8 cellular contexts compared by ENCODE assay signal in genomic region chr3:134795776-134796312, GRCh38. TPM values are rescaled to one million over a fixed set of nuclear protein-coding genes. Genes with fewer than 3 reads are reported as not detected.
DNase-seq lines count a peak whose midpoint lies in the region; ATAC-seq, FAIRE-seq and TF ChIP-seq lines count a peak whose summit lies in the region.

No MANE protein-coding gene starts in this region.

- intact Hi-C loops in GM12878 (cut with micrococcal nuclease; ENCODE audit: unreplicated experiment): loop anchor here (1.0 to 5.0 kb wide), 9 partner anchors 41 to 1099 kb away; no protein-coding TSS in a partner anchor
- intact Hi-C loops in transverse colon (cut with DNase I; ENCODE audit: low total_unique reads): loop anchor here (10.0 kb wide), 2 partner anchors 709 to 1099 kb away; no protein-coding TSS in a partner anchor

- peaks cover 74% of the 10 kb centered on the region for H3K27me3 Mint-ChIP-seq in activated CD8-positive, alpha-beta memory T cell treated with anti-CD3 and anti-CD28 coated beads, Interleukin-2, amount 10 ng/mL, durations not matched to agents 7 days and 5 days

- 8% methylated on average over 45 of the region's 49 CpGs for WGBS in GM12878 (ENCODE audit: insufficient coverage, insufficient replicate concordance, low lambda C conversion rate, missing lambda C conversion rate)
- WGBS in transverse colon (ENCODE audit: low coverage in 1 of 2), 2 donors: 3% methylated on average over 39 of the region's 49 CpGs; no CpG with 5 or more reads in 1 of the 2 donors

- H3K4me1 Mint-ChIP-seq in activated CD8-positive, alpha-beta memory T cell treated with anti-CD3 and anti-CD28 coated beads, Interleukin-2, amount 10 ng/mL, durations not matched to agents 7 days and 5 days: peaks cover 19% of the 10 kb centered on the region

- POLR2A ChIA-PET in GM12878 (lab: Charles Lee): interaction anchor here (0.6 to 3.1 kb wide), 11 partner anchors 8 to 430 kb away, joined by 3 to 11 read pairs (median 4); no protein-coding TSS in a partner anchor

- H3K36me3 ChIP-seq in GM12878 (ENCODE audit: control insufficient read depth in 2 of 2, insufficient read depth in 2 of 2, low read length in 1 of 2) (no peaks in the 10 kb centered on the region), kidney epithelial cell (ENCODE audit: control insufficient read depth, insufficient read depth, low read length) (no peaks in the 10 kb centered on the region), transverse colon (no peaks in the 10 kb centered on the region)

- peak overlapping the region; percentile 75 for H3K9ac ChIP-seq in GM12878 (ENCODE audit: control insufficient read depth, insufficient read depth, low read length)

- TF ChIP-seq RAD21 in GM12878 (IDR thresholded peaks at IDR 0.05; ENCODE audit: insufficient read depth, low read depth, low read length): no peak

- FAIRE-seq in GM12878 (lab: Jason Lieb, UNC): no peak

- H3K4me3 Mint-ChIP-seq in activated CD8-positive, alpha-beta memory T cell treated with anti-CD3 and anti-CD28 coated beads, Interleukin-2, amount 10 ng/mL, durations not matched to agents 7 days and 5 days: peak overlapping the region; percentile 76

- peak overlapping the region; percentile 54 for H3K27ac ChIP-seq in GM12878 (ENCODE audit: control insufficient read depth, insufficient read depth)
- peak overlapping the region in 2 of 4 donors; percentile 28 to 75 for H3K27ac ChIP-seq in transverse colon

- H2AFZ ChIP-seq in GM12878 (ENCODE audit: control insufficient read depth, low read depth, low read length): peak overlapping the region; percentile 67

- 0 out of 2 replicates have a peak, but pooled peaks cover 3% of the 10 kb centered on the region for H3K4me1 ChIP-seq in GM12878 (ENCODE audit: control insufficient read depth, insufficient read depth, low read length)
- H3K4me1 ChIP-seq in transverse colon: peaks cover 0 to 18% (median 13%) of the 10 kb centered on the region in 4 donors

- H3K4me2 ChIP-seq in GM12878 (ENCODE audit: control insufficient read depth, insufficient read depth): peak overlapping the region; percentile 91

- TF ChIP-seq EP300 in GM12878 (IDR thresholded peaks at IDR 0.05; ENCODE audit: borderline replicate concordance in 1 of 2, control insufficient read depth in 1 of 2, low read depth in 2 of 2, low read length in 2 of 2) (no peak), transverse colon (IDR thresholded peaks at IDR 0.05; ENCODE audit: low read depth) (no peak)

- no peak overlapping the region for H3K27ac Mint-ChIP-seq in activated CD8-positive, alpha-beta memory T cell treated with anti-CD3 and anti-CD28 coated beads, Interleukin-2, amount 10 ng/mL, durations not matched to agents 7 days and 5 days

- DNase-seq in activated CD8-positive, alpha-beta memory T cell treated with anti-CD3 and anti-CD28 coated beads, Interleukin-2, amount 10 ng/mL, durations not matched to agents 7 days and 5 days: no peak
- no peak for DNase-seq in activated CD8-positive, alpha-beta memory T cell treated with anti-CD3 and anti-CD28 coated beads, Interleukin-2, amount 50 U/mL, for 48 hours
- no peak for DNase-seq in GM12878 (ENCODE audit: low read depth, low spot score)
- DNase-seq in kidney epithelial cell (ENCODE audit: low read depth): no peak
- DNase-seq in transverse colon: no peak
- no peak for DNase-seq in SHP77 (lab: John Stamatoyannopoulos, UW)

- no peaks in the 10 kb centered on the region for H3K9me3 Mint-ChIP-seq in activated CD8-positive, alpha-beta memory T cell treated with anti-CD3 and anti-CD28 coated beads, Interleukin-2, amount 10 ng/mL, durations not matched to agents 7 days and 5 days (ENCODE audit: low read depth)

- H4K20me1 ChIP-seq in GM12878 (ENCODE audit: control insufficient read depth, insufficient read depth): no peaks in the 10 kb centered on the region

- H3K27me3 ChIP-seq in GM12878 (replicated peaks in 1 of 2; ENCODE audit: control insufficient read depth in 2 of 2, insufficient read depth in 2 of 2, low read length in 1 of 2) (no peaks in the 10 kb centered on the region; a peak in 1 of 4 replicates), kidney epithelial cell (ENCODE audit: control insufficient read depth, insufficient read depth, low read length) (peaks cover 11% of the 10 kb centered on the region), transverse colon (peaks cover 32% of the 10 kb centered on the region)

- peak overlapping the region; percentile 74 for H3K4me3 ChIP-seq in GM12878
- peak overlapping the region; percentile 75 for H3K4me3 ChIP-seq in kidney epithelial cell (ENCODE audit: low read depth, low read length)
- peak overlapping the region; percentile 17 to 54 (median 26) for H3K4me3 ChIP-seq in transverse colon

- in situ Hi-C loops in GM12878 (cut with MboI) (loop anchor here (10.0 to 25.0 kb wide), 2 partner anchors 449 to 1091 kb away; no protein-coding TSS in a partner anchor), transverse colon (cut with MboI; ENCODE audit: low pct_ligation_motif_present in 1 of 4, low pct_unique_long_range_greater_than_20kb in 1 of 4, low sequenced_read_pairs in 3 of 4) (loop anchor here (25.0 kb wide), 3 partner anchors 691 to 1091 kb away; no protein-coding TSS in a partner anchor)

- H3K9me3 ChIP-seq in GM12878 (replicated peaks; ENCODE audit: control insufficient read depth, insufficient read depth, low read length): no peaks in the 10 kb centered on the region
- no peaks in the 10 kb centered on the region for H3K9me3 ChIP-seq in transverse colon

- SMC1A ChIA-PET in GM12878 (lab: Charles Lee; ENCODE audit: uncharacterized antibody, unreplicated experiment): interaction anchor here (0.7 to 14.4 kb wide), 28 partner anchors 10 to 708 kb away, joined by 3 to 110 read pairs (median 6); no protein-coding TSS in a partner anchor

- peaks cover 58% of the 10 kb centered on the region for H3K79me2 ChIP-seq in GM12878 (ENCODE audit: control insufficient read depth, insufficient read depth, low read length)

- TF ChIP-seq POLR2A in GM12878 (IDR thresholded peaks at IDR 0.05; ENCODE audit: low read depth, low read length) (no peak), transverse colon (IDR thresholded peaks at IDR 0.05) (no peak)

- TF ChIP-seq CTCF in GM12878 (IDR thresholded peaks at IDR 0.05 in 2 of 3, conservative IDR thresholded peaks at IDR 0.05 in 1 of 3; ENCODE audit: control insufficient read depth in 2 of 3, extremely low read depth in 1 of 3, insufficient read depth in 1 of 3, low read depth in 3 of 3, low read length in 3 of 3) (peak in 1 of 3 experiments; percentile 21; a peak in 1 of 6 replicates), kidney epithelial cell (IDR thresholded peaks at IDR 0.05; ENCODE audit: insufficient read depth, low read length, poor library complexity, severe bottlenecking) (peak; percentile 5), transverse colon (IDR thresholded peaks at IDR 0.05) (no peak)

- peak; percentile 6 for ATAC-seq in activated CD8-positive, alpha-beta memory T cell treated with anti-CD3 and anti-CD28 coated beads, Interleukin-2, amount 10 ng/mL, durations not matched to agents 7 days and 5 days
- ATAC-seq in HG03442 (IDR thresholded peaks at IDR 0.05; ENCODE audit: unreplicated experiment) (peak; percentile 4), GM12878 (peak; percentile 16), HG02884 (IDR thresholded peaks at IDR 0.05; ENCODE audit: unreplicated experiment) (no peak)

- BruUV-seq in GM12878 (replicated peaks; lab: Mats Ljungman, UMichigan): no TSS peak

- CTCF ChIA-PET in activated CD8-positive, alpha-beta memory T cell treated with anti-CD3 and anti-CD28 coated beads, Interleukin-2, amount 10 ng/mL, durations not matched to agents 7 days and 5 days (lab: Charles Lee): interaction anchor here (0.6 to 2.0 kb wide), 12 partner anchors 9 to 444 kb away, joined by 3 to 16 read pairs (median 4); no protein-coding TSS in a partner anchor
- CTCF ChIA-PET in GM12878 (lab: Yijun Ruan, JAX): interaction anchor here (0.8 to 5.9 kb wide), 32 partner anchors 11 to 708 kb away, joined by 3 to 88 read pairs (median 7); no protein-coding TSS in a partner anchor

- H3K36me3 Mint-ChIP-seq in activated CD8-positive, alpha-beta memory T cell treated with anti-CD3 and anti-CD28 coated beads, Interleukin-2, amount 10 ng/mL, durations not matched to agents 7 days and 5 days: no peaks in the 10 kb centered on the region

- RAD21 ChIA-PET in GM12878 (lab: Charles Lee; ENCODE audit: unreplicated experiment): interaction anchor here (0.9 to 10.5 kb wide), 36 partner anchors 13 to 1401 kb away, joined by 3 to 146 read pairs (median 5); no protein-coding TSS in a partner anchor

TF ChIP-seq in GM12878, 131 proteins besides CTCF, POLR2A, EP300 and RAD21:
- TF ChIP-seq RCOR1 (conservative IDR thresholded peaks at IDR 0.05; ENCODE audit: low read depth, low read length): no peak
- no peak for TF ChIP-seq SMC3 (IDR thresholded peaks at IDR 0.05; ENCODE audit: borderline replicate concordance, low read length)
- TF ChIP-seq RELA (IDR thresholded peaks at IDR 0.05; ENCODE audit: borderline replicate concordance, partially characterized antibody): no peak
- no peak for TF ChIP-seq EED (IDR thresholded peaks at IDR 0.05; ENCODE audit: low read depth)
- TF ChIP-seq TCF7 (IDR thresholded peaks at IDR 0.05; ENCODE audit: borderline replicate concordance): no peak

RNA-seq across cellular contexts. Expression of gene EPHB1, which starts 0.8 kb away (rescaled TPM):
- total RNA-seq in activated CD8-positive, alpha-beta memory T cell treated with anti-CD3 and anti-CD28 coated beads, Interleukin-2, amount 10 ng/mL, durations not matched to agents 7 days and 5 days: 1 to 10 TPM in 1 of 2 experiments, under 1 TPM in 1; 0.35 to 2.2 TPM
- total RNA-seq in GM12878 (2013; cell fraction: nucleolus; rRNA removed): 62.8 and 71.3 TPM in 2 replicates
- 1.3 and 1.5 TPM in 2 replicates for total RNA-seq in GM12878 (2014; rRNA removed)
- 0.67 and 0.69 TPM in 2 replicates for total RNA-seq in GM12878 (2014; rRNA removed; fragmentation: Illumina TruSeq; extraction: Trizol)
- total RNA-seq in GM12878 (2021): 1.8 and 2.2 TPM in 2 replicates
- polyA plus RNA-seq in GM12878 (2011; ENCODE audit: low read depth): 1.4 TPM
- polyA plus RNA-seq in GM12878 (2011; rRNA removed): 11.3 and 23.8 TPM in 2 replicates
- polyA plus RNA-seq in GM12878 (2011; cell fraction: cytosol; rRNA removed): 16.7 and 23.2 TPM in 2 replicates
- polyA plus RNA-seq in GM12878 (2011; cell fraction: nucleus; rRNA removed): 40.2 and 43.2 TPM in 2 replicates
- 2.4 and 3.9 TPM in 2 replicates for polyA plus RNA-seq in GM12878 (2012)
- 0.52 and 0.84 TPM in 2 replicates for polyA plus RNA-seq in GM12878 (2014; fragmentation: Illumina TruSeq; extraction: Trizol)
- polyA plus RNA-seq in GM12878 (2014; fragmentation: Nextera tagmentation; extraction: Ambion mirVana): under 1 TPM; 0.34 to 0.49 TPM
- polyA plus RNA-seq in GM12878 (2014; rRNA removed): 0.33 and 0.51 TPM in 2 replicates
- 1 to 10 TPM; 1.6 TPM for polyA plus RNA-seq in GM12878 (2016; fragmentation: Nextera tagmentation; extraction: Ambion mirVana)
- 54.3 and 64.7 TPM in 2 replicates for polyA minus RNA-seq in GM12878 (2011; rRNA and poly(A)+ RNA removed)
- 18.7 and 25.7 TPM in 2 replicates for polyA minus RNA-seq in GM12878 (2011; cell fraction: cytosol; rRNA and poly(A)+ RNA removed)
- 161 and 396 TPM in 2 replicates for polyA minus RNA-seq in GM12878 (2011; cell fraction: nucleus; rRNA and poly(A)+ RNA removed)
- total RNA-seq in kidney epithelial cell: 10.8 and 13.3 TPM in 2 replicates
- total RNA-seq in transverse colon: 1 to 10 TPM in 2 of 4 donors, under 1 TPM in 2; 0.82 to 2.2 (median 1.2) TPM
